8 cellular contexts compared by ENCODE assay signal in genomic region chr10:43140414-43140813, GRCh38. TPM values are rescaled to one million over a fixed set of nuclear protein-coding genes. Genes with fewer than 3 reads are reported as not detected.
A peak's percentile ranks its signal among the peaks of the same experiment; 100 is the strongest.
DNase-seq lines count a peak whose midpoint lies in the region; ATAC-seq and TF ChIP-seq lines count a peak whose summit lies in the region.

No MANE protein-coding gene starts in this region.

- ATAC-seq in GM19397 (IDR thresholded peaks at IDR 0.05; ENCODE audit: unreplicated experiment) (peak; percentile 29), HG03442 (IDR thresholded peaks at IDR 0.05; ENCODE audit: unreplicated experiment) (peak; percentile 39), memory B cell (ENCODE audit: low read depth) (peak; percentile 12)

- H3K4me1 Mint-ChIP-seq in activated T-helper 1 cell treated with anti-CD3 and anti-CD28 coated beads, Interleukin-12 subunit alpha, Interleukin-12 subunit beta, Interleukin-2, Interleukin-4 antibody, amounts not matched to agents 30 ng/mL and 10 ng/mL and 1 ng/mL, durations not matched to agents 14 hours and 24 hours and 36 hours (ENCODE audit: low read depth): peaks cover 72% of the 10 kb centered on the region
- H3K4me1 Mint-ChIP-seq in memory B cell: peaks cover 52% of the 10 kb centered on the region

- intact Hi-C loops in activated T-helper 1 cell treated with anti-CD3 and anti-CD28 coated beads, Interleukin-12 subunit alpha, Interleukin-12 subunit beta, Interleukin-2, Interleukin-4 antibody, amounts not matched to agents 30 ng/mL and 10 ng/mL and 1 ng/mL, durations not matched to agents 14 hours and 24 hours and 36 hours (cut with micrococcal nuclease): loop anchor here (1.0 to 5.0 kb wide), 7 partner anchors 19 to 502 kb away; partner anchors contain the start of genes BMS1 and ZNF33B

- H3K27ac Mint-ChIP-seq in activated T-helper 1 cell treated with anti-CD3 and anti-CD28 coated beads, Interleukin-12 subunit alpha, Interleukin-12 subunit beta, Interleukin-2, Interleukin-4 antibody, amounts not matched to agents 30 ng/mL and 10 ng/mL and 1 ng/mL, durations not matched to agents 14 hours and 24 hours and 36 hours: peak overlapping the region; percentile 80
- H3K27ac Mint-ChIP-seq in memory B cell: peak overlapping the region; percentile 92

- H3K36me3 Mint-ChIP-seq in activated T-helper 1 cell treated with anti-CD3 and anti-CD28 coated beads, Interleukin-12 subunit alpha, Interleukin-12 subunit beta, Interleukin-2, Interleukin-4 antibody, amounts not matched to agents 30 ng/mL and 10 ng/mL and 1 ng/mL, durations not matched to agents 14 hours and 24 hours and 36 hours (ENCODE audit: low read depth): peaks cover 28% of the 10 kb centered on the region
- H3K36me3 Mint-ChIP-seq in memory B cell: peaks cover 5% of the 10 kb centered on the region

- no peak for TF ChIP-seq CTCF in AG09319 (IDR thresholded peaks at IDR 0.05; ENCODE audit: low read depth, low read length)

- DNase-seq in AG09319 (ENCODE audit: extremely low read depth, low read depth) (peak; percentile 62), memory B cell (ENCODE audit: low spot score in 2 of 2) (peak in 1 of 2 donors; percentile 13), DMS79 treated with DMSO at 0.1 percent for 48 hours (lab: John Stamatoyannopoulos, UW) (no peak), NCI-H2227 treated with DMSO at 0.1 percent for 48 hours (lab: John Stamatoyannopoulos, UW) (no peak), NCI-H69 (lab: John Stamatoyannopoulos, UW) (no peak)
- no peak for DNase-seq in activated T-helper 1 cell treated with anti-CD3 and anti-CD28 coated beads, Interleukin-12 subunit alpha, Interleukin-12 subunit beta, Interleukin-2, Interleukin-4 antibody, amounts not matched to agents 30 ng/mL and 10 ng/mL and 1 ng/mL, durations not matched to agents 14 hours and 24 hours and 36 hours (ENCODE audit: low spot score)

- no peaks in the 10 kb centered on the region for H3K9me3 Mint-ChIP-seq in activated T-helper 1 cell treated with anti-CD3 and anti-CD28 coated beads, Interleukin-12 subunit alpha, Interleukin-12 subunit beta, Interleukin-2, Interleukin-4 antibody, amounts not matched to agents 30 ng/mL and 10 ng/mL and 1 ng/mL, durations not matched to agents 14 hours and 24 hours and 36 hours
- H3K9me3 Mint-ChIP-seq in memory B cell: no peaks in the 10 kb centered on the region

- peak overlapping the region; percentile 98 for H3K4me3 Mint-ChIP-seq in activated T-helper 1 cell treated with anti-CD3 and anti-CD28 coated beads, Interleukin-12 subunit alpha, Interleukin-12 subunit beta, Interleukin-2, Interleukin-4 antibody, amounts not matched to agents 30 ng/mL and 10 ng/mL and 1 ng/mL, durations not matched to agents 14 hours and 24 hours and 36 hours
- H3K4me3 Mint-ChIP-seq in memory B cell: peak overlapping the region; percentile 49

- peaks cover 2% of the 10 kb centered on the region for H3K27me3 Mint-ChIP-seq in activated T-helper 1 cell treated with anti-CD3 and anti-CD28 coated beads, Interleukin-12 subunit alpha, Interleukin-12 subunit beta, Interleukin-2, Interleukin-4 antibody, amounts not matched to agents 30 ng/mL and 10 ng/mL and 1 ng/mL, durations not matched to agents 14 hours and 24 hours and 36 hours (ENCODE audit: insufficient read depth)
- no peaks in the 10 kb centered on the region for H3K27me3 Mint-ChIP-seq in memory B cell

RNA-seq across cellular contexts. Expression of gene CSGALNACT2, which starts 2.2 kb away (rescaled TPM):
- 30.3 and 32.0 TPM in 2 replicates for total RNA-seq in activated T-helper 1 cell treated with anti-CD3 and anti-CD28 coated beads, Interleukin-12 subunit alpha, Interleukin-12 subunit beta, Interleukin-2, Interleukin-4 antibody, amounts not matched to agents 30 ng/mL and 10 ng/mL and 1 ng/mL, durations not matched to agents 14 hours and 24 hours and 36 hours
